8 cellular contexts compared by ENCODE assay signal in the genomic region with DNA sequence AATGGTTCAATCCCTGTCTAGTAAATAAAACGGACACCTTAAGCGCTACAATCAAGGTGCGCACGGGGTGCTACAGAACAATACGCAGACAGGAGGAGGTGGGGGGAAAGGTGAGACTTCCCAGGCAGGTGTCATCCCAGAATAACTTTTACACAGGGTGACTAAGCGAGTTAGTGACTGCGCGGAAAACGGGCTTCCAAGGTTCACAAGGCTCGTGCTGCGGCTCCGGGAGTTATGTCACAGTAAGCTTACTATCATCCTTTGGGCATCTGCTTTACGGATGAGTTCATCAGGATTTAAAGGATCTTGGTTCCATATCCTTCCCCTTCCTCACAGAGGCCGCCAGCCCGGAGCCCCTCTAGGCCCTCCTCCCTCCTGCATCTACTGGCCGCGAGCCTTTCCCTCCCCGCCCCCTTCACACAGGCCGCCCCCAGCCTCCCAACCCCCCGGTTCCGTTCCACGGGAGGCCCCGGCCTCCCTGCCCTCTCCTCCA. TPM values are rescaled to one million over a fixed set of nuclear protein-coding genes. Genes with fewer than 3 reads are reported as not detected.
A peak's percentile ranks its signal among the peaks of the same experiment; 100 is the strongest.
DNase-seq lines count a peak whose midpoint lies in the region; ATAC-seq and TF ChIP-seq lines count a peak whose summit lies in the region.

No MANE protein-coding gene starts in this region.

- ATAC-seq in activated CD8-positive, alpha-beta memory T cell treated with anti-CD3 and anti-CD28 coated beads, Interleukin-2, amount 10 ng/mL, durations not matched to agents 7 days and 5 days: peak; percentile 70
- peak; percentile 36 for ATAC-seq in HG02571 (IDR thresholded peaks at IDR 0.05; ENCODE audit: unreplicated experiment)

- H3K4me1 ChIP-seq in cardiac muscle cell (ENCODE audit: low read depth): peaks cover 10% of the 10 kb centered on the region

- H3K4me1 Mint-ChIP-seq in activated CD8-positive, alpha-beta memory T cell treated with anti-CD3 and anti-CD28 coated beads, Interleukin-2, amount 10 ng/mL, durations not matched to agents 7 days and 5 days: peaks cover 21% of the 10 kb centered on the region
- H3K4me1 Mint-ChIP-seq in activated T-helper 1 cell treated with anti-CD3 and anti-CD28 coated beads, Interleukin-12 subunit alpha, Interleukin-12 subunit beta, Interleukin-2, Interleukin-4 antibody, amounts not matched to agents 30 ng/mL and 10 ng/mL and 1 ng/mL, durations not matched to agents 14 hours and 24 hours and 36 hours (ENCODE audit: low read depth): peaks cover 20% of the 10 kb centered on the region
- peaks cover 7% of the 10 kb centered on the region for H3K4me1 Mint-ChIP-seq in progenitor cell of endocrine pancreas (ENCODE audit: low read depth)

- CTCF ChIA-PET in activated CD8-positive, alpha-beta memory T cell treated with anti-CD3 and anti-CD28 coated beads, Interleukin-2, amount 10 ng/mL, durations not matched to agents 7 days and 5 days (lab: Charles Lee): no interaction called here

- peaks cover 14% of the 10 kb centered on the region for H3K36me3 Mint-ChIP-seq in activated CD8-positive, alpha-beta memory T cell treated with anti-CD3 and anti-CD28 coated beads, Interleukin-2, amount 10 ng/mL, durations not matched to agents 7 days and 5 days
- peaks cover 2% of the 10 kb centered on the region for H3K36me3 Mint-ChIP-seq in activated T-helper 1 cell treated with anti-CD3 and anti-CD28 coated beads, Interleukin-12 subunit alpha, Interleukin-12 subunit beta, Interleukin-2, Interleukin-4 antibody, amounts not matched to agents 30 ng/mL and 10 ng/mL and 1 ng/mL, durations not matched to agents 14 hours and 24 hours and 36 hours (ENCODE audit: low read depth)
- peaks cover 14% of the 10 kb centered on the region for H3K36me3 Mint-ChIP-seq in progenitor cell of endocrine pancreas (ENCODE audit: insufficient read depth)

- H3K9me3 ChIP-seq in cardiac muscle cell (ENCODE audit: low read depth): no peaks in the 10 kb centered on the region

- peak overlapping the region; percentile 71 for H3K4me3 ChIP-seq in cardiac muscle cell

- no peaks in the 10 kb centered on the region for H3K27me3 ChIP-seq in cardiac muscle cell

- H3K27ac ChIP-seq in cardiac muscle cell: peak overlapping the region; percentile 95

- H3K9me3 Mint-ChIP-seq in activated CD8-positive, alpha-beta memory T cell treated with anti-CD3 and anti-CD28 coated beads, Interleukin-2, amount 10 ng/mL, durations not matched to agents 7 days and 5 days (ENCODE audit: low read depth): peaks cover 3% of the 10 kb centered on the region
- H3K9me3 Mint-ChIP-seq in activated T-helper 1 cell treated with anti-CD3 and anti-CD28 coated beads, Interleukin-12 subunit alpha, Interleukin-12 subunit beta, Interleukin-2, Interleukin-4 antibody, amounts not matched to agents 30 ng/mL and 10 ng/mL and 1 ng/mL, durations not matched to agents 14 hours and 24 hours and 36 hours: peaks cover 5% of the 10 kb centered on the region
- peaks cover 9% of the 10 kb centered on the region for H3K9me3 Mint-ChIP-seq in progenitor cell of endocrine pancreas (ENCODE audit: low read depth)

- intact Hi-C loops in activated T-helper 1 cell treated with anti-CD3 and anti-CD28 coated beads, Interleukin-12 subunit alpha, Interleukin-12 subunit beta, Interleukin-2, Interleukin-4 antibody, amounts not matched to agents 30 ng/mL and 10 ng/mL and 1 ng/mL, durations not matched to agents 14 hours and 24 hours and 36 hours (cut with micrococcal nuclease): loop anchor here (2.0 to 10.0 kb wide), 5 partner anchors 136 to 612 kb away; a partner anchor contains a TSS

- H3K4me3 Mint-ChIP-seq in activated CD8-positive, alpha-beta memory T cell treated with anti-CD3 and anti-CD28 coated beads, Interleukin-2, amount 10 ng/mL, durations not matched to agents 7 days and 5 days: peak overlapping the region; percentile 86
- peak overlapping the region; percentile 88 for H3K4me3 Mint-ChIP-seq in activated T-helper 1 cell treated with anti-CD3 and anti-CD28 coated beads, Interleukin-12 subunit alpha, Interleukin-12 subunit beta, Interleukin-2, Interleukin-4 antibody, amounts not matched to agents 30 ng/mL and 10 ng/mL and 1 ng/mL, durations not matched to agents 14 hours and 24 hours and 36 hours
- peak overlapping the region; percentile 95 for H3K4me3 Mint-ChIP-seq in progenitor cell of endocrine pancreas (ENCODE audit: low read depth)

- TF ChIP-seq CTCF in cardiac muscle cell (IDR thresholded peaks at IDR 0.05; ENCODE audit: low read depth, low read length): no peak
- no peak for TF ChIP-seq CTCF in progenitor cell of endocrine pancreas (IDR thresholded peaks at IDR 0.05; ENCODE audit: unreplicated experiment)

- no peaks in the 10 kb centered on the region for H3K27me3 Mint-ChIP-seq in activated CD8-positive, alpha-beta memory T cell treated with anti-CD3 and anti-CD28 coated beads, Interleukin-2, amount 10 ng/mL, durations not matched to agents 7 days and 5 days
- no peaks in the 10 kb centered on the region for H3K27me3 Mint-ChIP-seq in activated T-helper 1 cell treated with anti-CD3 and anti-CD28 coated beads, Interleukin-12 subunit alpha, Interleukin-12 subunit beta, Interleukin-2, Interleukin-4 antibody, amounts not matched to agents 30 ng/mL and 10 ng/mL and 1 ng/mL, durations not matched to agents 14 hours and 24 hours and 36 hours (ENCODE audit: insufficient read depth)
- H3K27me3 Mint-ChIP-seq in progenitor cell of endocrine pancreas: no peaks in the 10 kb centered on the region

- H3K27ac Mint-ChIP-seq in activated CD8-positive, alpha-beta memory T cell treated with anti-CD3 and anti-CD28 coated beads, Interleukin-2, amount 10 ng/mL, durations not matched to agents 7 days and 5 days: peak overlapping the region; percentile 85
- peak overlapping the region; percentile 71 for H3K27ac Mint-ChIP-seq in activated T-helper 1 cell treated with anti-CD3 and anti-CD28 coated beads, Interleukin-12 subunit alpha, Interleukin-12 subunit beta, Interleukin-2, Interleukin-4 antibody, amounts not matched to agents 30 ng/mL and 10 ng/mL and 1 ng/mL, durations not matched to agents 14 hours and 24 hours and 36 hours
- peak overlapping the region; percentile 97 for H3K27ac Mint-ChIP-seq in progenitor cell of endocrine pancreas

- H3K36me3 ChIP-seq in cardiac muscle cell: no peaks in the 10 kb centered on the region

- DNase-seq in activated CD8-positive, alpha-beta memory T cell treated with anti-CD3 and anti-CD28 coated beads, Interleukin-2, amount 10 ng/mL, durations not matched to agents 7 days and 5 days: no peak
- DNase-seq in activated CD8-positive, alpha-beta memory T cell treated with anti-CD3 and anti-CD28 coated beads, Interleukin-2, amount 50 U/mL, for 4 hours: no peak
- DNase-seq in NCI-H146 treated with DMSO at 0.1 percent for 48 hours (lab: John Stamatoyannopoulos, UW; ENCODE audit: unreplicated experiment) (peak; percentile 73), cardiac muscle cell (ENCODE audit: low read depth in 1 of 2, low spot score in 1 of 2) (no peak), progenitor cell of endocrine pancreas (ENCODE audit: low spot score, unreplicated experiment) (no peak), KG1 (lab: John Stamatoyannopoulos, UW) (no peak)
- no peak for DNase-seq in activated T-helper 1 cell treated with anti-CD3 and anti-CD28 coated beads, Interleukin-12 subunit alpha, Interleukin-12 subunit beta, Interleukin-2, Interleukin-4 antibody, amounts not matched to agents 30 ng/mL and 10 ng/mL and 1 ng/mL, durations not matched to agents 14 hours and 24 hours and 36 hours (ENCODE audit: low spot score)

RNA-seq across cellular contexts. Expression of a gene that starts 0.5 kb away (rescaled TPM):
- total RNA-seq in activated CD8-positive, alpha-beta memory T cell treated with anti-CD3 and anti-CD28 coated beads, Interleukin-2, amount 10 ng/mL, durations not matched to agents 7 days and 5 days: 1 to 10 TPM; 5.4 to 6.4 TPM
- total RNA-seq in activated T-helper 1 cell treated with anti-CD3 and anti-CD28 coated beads, Interleukin-12 subunit alpha, Interleukin-12 subunit beta, Interleukin-2, Interleukin-4 antibody, amounts not matched to agents 30 ng/mL and 10 ng/mL and 1 ng/mL, durations not matched to agents 14 hours and 24 hours and 36 hours: 1.5 TPM in 2 replicates
- total RNA-seq in cardiac muscle cell (10.1 and 18.6 TPM in 2 replicates), progenitor cell of endocrine pancreas (29.4 and 30.2 TPM in 2 replicates)
- 15.7 and 18.2 TPM in 2 replicates for polyA plus RNA-seq in cardiac muscle cell

RNA-seq across cellular contexts. Expression of a gene that starts 40.8 kb away (rescaled TPM):
- total RNA-seq in activated CD8-positive, alpha-beta memory T cell treated with anti-CD3 and anti-CD28 coated beads, Interleukin-2, amount 10 ng/mL, durations not matched to agents 7 days and 5 days: 10 to 100 TPM; 11.3 to 13.1 TPM
- 3.9 and 5.6 TPM in 2 replicates for total RNA-seq in activated T-helper 1 cell treated with anti-CD3 and anti-CD28 coated beads, Interleukin-12 subunit alpha, Interleukin-12 subunit beta, Interleukin-2, Interleukin-4 antibody, amounts not matched to agents 30 ng/mL and 10 ng/mL and 1 ng/mL, durations not matched to agents 14 hours and 24 hours and 36 hours
- 29.8 and 41.6 TPM in 2 replicates for total RNA-seq in cardiac muscle cell
- polyA plus RNA-seq in cardiac muscle cell: 43.6 and 73.6 TPM in 2 replicates
- total RNA-seq in progenitor cell of endocrine pancreas: 10.9 and 11.7 TPM in 2 replicates
